ENCODE assay signal across 1 cellular context in genomic region chr5:167576928-167577327, GRCh38.
TF ChIP-seq lines count a peak whose summit lies in the region.

No MANE protein-coding gene starts in this region.

TF ChIP-seq in WTC11, 78 proteins besides CTCF, POLR2A, EP300 and RAD21 (continued from another document):
- TF ChIP-seq, protein P1, sequence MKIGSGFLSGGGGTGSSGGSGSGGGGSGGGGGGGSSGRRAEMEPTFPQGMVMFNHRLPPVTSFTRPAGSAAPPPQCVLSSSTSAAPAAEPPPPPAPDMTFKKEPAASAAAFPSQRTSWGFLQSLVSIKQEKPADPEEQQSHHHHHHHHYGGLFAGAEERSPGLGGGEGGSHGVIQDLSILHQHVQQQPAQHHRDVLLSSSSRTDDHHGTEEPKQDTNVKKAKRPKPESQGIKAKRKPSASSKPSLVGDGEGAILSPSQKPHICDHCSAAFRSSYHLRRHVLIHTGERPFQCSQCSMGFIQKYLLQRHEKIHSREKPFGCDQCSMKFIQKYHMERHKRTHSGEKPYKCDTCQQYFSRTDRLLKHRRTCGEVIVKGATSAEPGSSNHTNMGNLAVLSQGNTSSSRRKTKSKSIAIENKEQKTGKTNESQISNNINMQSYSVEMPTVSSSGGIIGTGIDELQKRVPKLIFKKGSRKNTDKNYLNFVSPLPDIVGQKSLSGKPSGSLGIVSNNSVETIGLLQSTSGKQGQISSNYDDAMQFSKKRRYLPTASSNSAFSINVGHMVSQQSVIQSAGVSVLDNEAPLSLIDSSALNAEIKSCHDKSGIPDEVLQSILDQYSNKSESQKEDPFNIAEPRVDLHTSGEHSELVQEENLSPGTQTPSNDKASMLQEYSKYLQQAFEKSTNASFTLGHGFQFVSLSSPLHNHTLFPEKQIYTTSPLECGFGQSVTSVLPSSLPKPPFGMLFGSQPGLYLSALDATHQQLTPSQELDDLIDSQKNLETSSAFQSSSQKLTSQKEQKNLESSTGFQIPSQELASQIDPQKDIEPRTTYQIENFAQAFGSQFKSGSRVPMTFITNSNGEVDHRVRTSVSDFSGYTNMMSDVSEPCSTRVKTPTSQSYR (CRISPR knock-in tag; IDR thresholded peaks at IDR 0.05), result no peak
- TF ChIP-seq, protein P2, sequence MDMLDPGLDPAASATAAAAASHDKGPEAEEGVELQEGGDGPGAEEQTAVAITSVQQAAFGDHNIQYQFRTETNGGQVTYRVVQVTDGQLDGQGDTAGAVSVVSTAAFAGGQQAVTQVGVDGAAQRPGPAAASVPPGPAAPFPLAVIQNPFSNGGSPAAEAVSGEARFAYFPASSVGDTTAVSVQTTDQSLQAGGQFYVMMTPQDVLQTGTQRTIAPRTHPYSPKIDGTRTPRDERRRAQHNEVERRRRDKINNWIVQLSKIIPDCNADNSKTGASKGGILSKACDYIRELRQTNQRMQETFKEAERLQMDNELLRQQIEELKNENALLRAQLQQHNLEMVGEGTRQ (CRISPR knock-in tag; IDR thresholded peaks at IDR 0.05), result no peak
- TF ChIP-seq MXD4 (CRISPR knock-in tag; IDR thresholded peaks at IDR 0.05; ENCODE audit: borderline replicate concordance), result no peak
